ENCODE assay signal across 18 cellular contexts in genomic region chr14:38047518-38047917, GRCh38.
DNase-seq lines count a peak whose midpoint lies in the region; ATAC-seq and TF ChIP-seq lines count a peak whose summit lies in the region.
"Had no signal": no experiment of that assay in that cellular context is flagged by ENCODE, and none has a peak within 500 bp of the region (broad histone marks: within the 10 kb centered on the region; RNA-seq: fewer than 3 reads in every experiment).

No MANE protein-coding gene starts in this region.

- DNase-seq in DMS 273 (lab: John Stamatoyannopoulos, UW; ENCODE audit: unreplicated experiment): peak; percentile 5
- no peak for DNase-seq in DMS 273 treated with DMSO at 0.1 percent for 48 hours (lab: John Stamatoyannopoulos, UW)
- peak; percentile 15 for DNase-seq in astrocyte of the cerebellum (ENCODE audit: low read depth)
- peak; percentile 2 for DNase-seq in myocyte (ENCODE audit: low read depth)
- no peak for DNase-seq in NCI-H2196 treated with DMSO at 0.1 percent for 48 hours (lab: John Stamatoyannopoulos, UW; ENCODE audit: unreplicated experiment)
- no peak for DNase-seq in activated CD4-positive, alpha-beta memory T cell treated with anti-CD3 and anti-CD28 coated beads for 36 hours
- no peak for DNase-seq in stimulated activated naive CD4-positive, alpha-beta T cell (lab: John Stamatoyannopoulos, UW)
- DNase-seq: CD4-positive, CD25-positive, alpha-beta regulatory T cell; COR-L47; DMS153; GF-D8; KG1; NCI-H1417 treated with DMSO at 0.1 percent for 48 hours; NCI-H187 treated with DMSO at 0.1 percent for 48 hours; SIG-M5; T-cell had no signal

- H3K4me3 ChIP-seq in astrocyte of the cerebellum (ENCODE audit: low read depth, low read length): no peak overlapping the region

- intact Hi-C loops in activated CD4-positive, alpha-beta memory T cell treated with anti-CD3 and anti-CD28 coated beads for 36 hours (cut with micrococcal nuclease): no loop called here

- CTCF ChIA-PET in activated CD4-positive, alpha-beta memory T cell treated with anti-CD3 and anti-CD28 coated beads for 36 hours (lab: Charles Lee): no interaction called here

- POLR2A ChIA-PET in activated CD4-positive, alpha-beta memory T cell treated with anti-CD3 and anti-CD28 coated beads for 36 hours (lab: Charles Lee): no interaction called here

- H3K9me3 Mint-ChIP-seq in activated CD4-positive, alpha-beta memory T cell treated with anti-CD3 and anti-CD28 coated beads for 36 hours: peaks cover 12% of the 10 kb centered on the region

- H3K27ac Mint-ChIP-seq in activated CD4-positive, alpha-beta memory T cell treated with anti-CD3 and anti-CD28 coated beads for 36 hours: no peak overlapping the region
- H3K27ac Mint-ChIP-seq: CD4-positive, CD25-positive, alpha-beta regulatory T cell; T-cell had no signal

- in situ Hi-C loops in astrocyte of the cerebellum (cut with HindIII; ENCODE audit: low sequenced_read_pairs): no loop called here

- ATAC-seq in HG03457 (IDR thresholded peaks at IDR 0.05; ENCODE audit: unreplicated experiment): no peak
- ATAC-seq: SK-N-SH treated with all-trans-retinoic acid at 6 μM for 48 hours, T-cell had no signal

- peaks cover 9% of the 10 kb centered on the region for H3K36me3 Mint-ChIP-seq in activated CD4-positive, alpha-beta memory T cell treated with anti-CD3 and anti-CD28 coated beads for 36 hours
- H3K36me3 Mint-ChIP-seq: CD4-positive, CD25-positive, alpha-beta regulatory T cell; T-cell had no signal

- H3K27me3 Mint-ChIP-seq in activated CD4-positive, alpha-beta memory T cell treated with anti-CD3 and anti-CD28 coated beads for 36 hours: no peaks in the 10 kb centered on the region
- H3K27me3 Mint-ChIP-seq: T-cell had no signal

- no peak overlapping the region for H3K4me3 Mint-ChIP-seq in activated CD4-positive, alpha-beta memory T cell treated with anti-CD3 and anti-CD28 coated beads for 36 hours
- H3K4me3 Mint-ChIP-seq: CD4-positive, CD25-positive, alpha-beta regulatory T cell; T-cell had no signal

- no peak for TF ChIP-seq CTCF in astrocyte of the cerebellum (IDR thresholded peaks at IDR 0.05; ENCODE audit: low read depth, low read length, missing control alignments)

- no peaks in the 10 kb centered on the region for H3K4me1 Mint-ChIP-seq in activated CD4-positive, alpha-beta memory T cell treated with anti-CD3 and anti-CD28 coated beads for 36 hours (ENCODE audit: low read depth)

Comparison
In these comparisons a context has a peak if more than half of its experiments do, and no peak if none do; other contexts are left out.
1. DNase-seq: peak in DMS 273 (single experiment), astrocyte of the cerebellum (single experiment) and myocyte (single experiment); none in DMS 273 treated with DMSO at 0.1 percent for 48 hours (single experiment), NCI-H2196 treated with DMSO at 0.1 percent for 48 hours (single experiment), activated CD4-positive, alpha-beta memory T cell treated with anti-CD3 and anti-CD28 coated beads for 36 hours (single experiment) and stimulated activated naive CD4-positive, alpha-beta T cell (0 of 6).